8 cellular contexts compared by ENCODE assay signal in genomic region chr11:21511835-21512440, GRCh38.
DNase-seq lines count a peak whose midpoint lies in the region; ATAC-seq, FAIRE-seq and TF ChIP-seq lines count a peak whose summit lies in the region.

No MANE protein-coding gene starts in this region.

- H3K9me3 Mint-ChIP-seq in activated CD4-positive, alpha-beta T cell treated with anti-CD3 and anti-CD28 coated beads, Interleukin-2, amount 10 ng/mL, durations not matched to agents 7 days and 5 days = no peaks in the 10 kb centered on the region
- peaks cover 0 to 7% (median 0%) of the 10 kb centered on the region in 11 donors for H3K9me3 Mint-ChIP-seq in naive thymus-derived CD4-positive, alpha-beta T cell
- peaks cover 5% of the 10 kb centered on the region for H3K9me3 Mint-ChIP-seq in CD4-positive, alpha-beta T cell

- H4K20me1 ChIP-seq in PC-9 (ENCODE audit: insufficient read depth) = no peaks in the 10 kb centered on the region

- TF ChIP-seq CTCF in LNCAP (IDR thresholded peaks at IDR 0.05) (peak; percentile 72), PC-9 (conservative IDR thresholded peaks at IDR 0.05) (peak; percentile 68), dorsolateral prefrontal cortex (IDR thresholded peaks at IDR 0.05 in 54 of 56, conservative IDR thresholded peaks at IDR 0.05 in 2 of 56; ENCODE audit: low read depth in 1 of 56, partially characterized antibody in 56 of 56) (peak in 55 of 56 donors; percentile 18 to 68 (median 49))
- no peak for TF ChIP-seq CTCF in CD4-positive, alpha-beta T cell (IDR thresholded peaks at IDR 0.05)

- BruUV-seq in PC-9 (replicated peaks; lab: Mats Ljungman, UMichigan) = no TSS peak

- H3K36me3 ChIP-seq in PC-9 (ENCODE audit: low read depth) = no peaks in the 10 kb centered on the region
- H3K36me3 ChIP-seq in naive thymus-derived CD4-positive, alpha-beta T cell (ENCODE audit: control insufficient read depth in 2 of 3, insufficient read depth in 3 of 3, low read length in 3 of 3) = no peaks in the 10 kb centered on the region

- H3K79me2 ChIP-seq in PC-9 (ENCODE audit: low read depth) = no peaks in the 10 kb centered on the region

- H3K27ac Mint-ChIP-seq in activated CD4-positive, alpha-beta T cell treated with anti-CD3 and anti-CD28 coated beads, Interleukin-2, amount 10 ng/mL, durations not matched to agents 7 days and 5 days = no peak overlapping the region
- H3K27ac Mint-ChIP-seq in naive thymus-derived CD4-positive, alpha-beta T cell = no peak overlapping the region
- no peak overlapping the region for H3K27ac Mint-ChIP-seq in CD4-positive, alpha-beta T cell

- no peak overlapping the region for H3K4me2 ChIP-seq in PC-9

- no peak overlapping the region for H2AFZ ChIP-seq in PC-9

- DNase-seq in activated CD4-positive, alpha-beta T cell treated with anti-CD3 and anti-CD28 coated beads, Interleukin-2, amount 10 ng/mL, durations not matched to agents 7 days and 5 days = peak; percentile 44
- no peak for DNase-seq in activated CD4-positive, alpha-beta T cell treated with anti-CD3 and anti-CD28 coated beads, Interleukin-2, amount 50 U/mL, for 1 hour
- peak; percentile 15 for DNase-seq in H54 (ENCODE audit: insufficient read length, low spot score)
- DNase-seq in PC-9 = peak in 1 of 2 experiments; percentile 43
- peak in 8 of 10 donors; percentile 3 to 64 (median 40) for DNase-seq in dorsolateral prefrontal cortex
- DNase-seq in naive thymus-derived CD4-positive, alpha-beta T cell = peak in 1 of 9 donors; percentile 28
- no peak for DNase-seq in CD4-positive, alpha-beta T cell

- H3K4me3 ChIP-seq in PC-9 (no peak overlapping the region), dorsolateral prefrontal cortex (no peak overlapping the region)
- H3K4me3 ChIP-seq in naive thymus-derived CD4-positive, alpha-beta T cell (ENCODE audit: low read length) = no peak overlapping the region

- no peaks in the 10 kb centered on the region for H3K27me3 ChIP-seq in PC-9 (ENCODE audit: insufficient read depth, low read depth)
- no peaks in the 10 kb centered on the region for H3K27me3 ChIP-seq in dorsolateral prefrontal cortex
- H3K27me3 ChIP-seq in naive thymus-derived CD4-positive, alpha-beta T cell (ENCODE audit: control insufficient read depth in 2 of 2, insufficient read depth in 2 of 2, low read length in 2 of 2) = no peaks in the 10 kb centered on the region
- H3K27me3 ChIP-seq in CD4-positive, alpha-beta T cell (ENCODE audit: control insufficient read depth, insufficient read depth, low read length) = no peaks in the 10 kb centered on the region

- CTCF ChIA-PET in activated CD4-positive, alpha-beta T cell treated with anti-CD3 and anti-CD28 coated beads, Interleukin-2, amount 10 ng/mL, durations not matched to agents 7 days and 5 days (lab: Charles Lee) = no interaction called here
- CTCF ChIA-PET in PC-9 (lab: Charles Lee) = interaction anchor here (1.5 kb wide), 1 partner anchor 1384 kb away, joined by 5 read pairs; no protein-coding TSS in a partner anchor
- CTCF ChIA-PET in naive thymus-derived CD4-positive, alpha-beta T cell (lab: Charles Lee) = no interaction called here
- CTCF ChIA-PET in CD4-positive, alpha-beta T cell (lab: Charles Lee) = no interaction called here

- no peaks in the 10 kb centered on the region for H3K9me2 ChIP-seq in PC-9 (ENCODE audit: insufficient read depth)

- no peaks in the 10 kb centered on the region for H3K4me1 Mint-ChIP-seq in activated CD4-positive, alpha-beta T cell treated with anti-CD3 and anti-CD28 coated beads, Interleukin-2, amount 10 ng/mL, durations not matched to agents 7 days and 5 days
- no peaks in the 10 kb centered on the region for H3K4me1 Mint-ChIP-seq in naive thymus-derived CD4-positive, alpha-beta T cell
- no peaks in the 10 kb centered on the region for H3K4me1 Mint-ChIP-seq in CD4-positive, alpha-beta T cell (ENCODE audit: low read depth)

- POLR2A ChIA-PET in activated CD4-positive, alpha-beta T cell treated with anti-CD3 and anti-CD28 coated beads, Interleukin-2, amount 10 ng/mL, durations not matched to agents 7 days and 5 days (lab: Charles Lee) = no interaction called here
- POLR2A ChIA-PET in PC-9 (lab: Charles Lee; ENCODE audit: unreplicated experiment) = interaction anchor here (0.6 kb wide), 1 partner anchor 858 kb away, joined by 9 read pairs; no protein-coding TSS in a partner anchor
- POLR2A ChIA-PET in naive thymus-derived CD4-positive, alpha-beta T cell (lab: Charles Lee) = no interaction called here
- POLR2A ChIA-PET in CD4-positive, alpha-beta T cell (lab: Charles Lee) = no interaction called here

- peak; percentile 81 for FAIRE-seq in H54 (lab: Jason Lieb, UNC)

- H3K27me3 Mint-ChIP-seq in activated CD4-positive, alpha-beta T cell treated with anti-CD3 and anti-CD28 coated beads, Interleukin-2, amount 10 ng/mL, durations not matched to agents 7 days and 5 days = no peaks in the 10 kb centered on the region
- no peaks in the 10 kb centered on the region for H3K27me3 Mint-ChIP-seq in naive thymus-derived CD4-positive, alpha-beta T cell
- no peaks in the 10 kb centered on the region for H3K27me3 Mint-ChIP-seq in CD4-positive, alpha-beta T cell

- TF ChIP-seq POLR2A in H54 (IDR thresholded peaks at IDR 0.05; ENCODE audit: low read depth, low read length) = no peak

- no peaks in the 10 kb centered on the region for H3F3A ChIP-seq in PC-9 (ENCODE audit: insufficient read depth, low read depth)

- H3K4me1 ChIP-seq in PC-9 (replicated peaks; ENCODE audit: insufficient read depth) = no peaks in the 10 kb centered on the region
- no peaks in the 10 kb centered on the region for H3K4me1 ChIP-seq in naive thymus-derived CD4-positive, alpha-beta T cell (ENCODE audit: control insufficient read depth in 2 of 2, insufficient read depth in 2 of 2, low read length in 2 of 2)

- H3K36me3 Mint-ChIP-seq in activated CD4-positive, alpha-beta T cell treated with anti-CD3 and anti-CD28 coated beads, Interleukin-2, amount 10 ng/mL, durations not matched to agents 7 days and 5 days (ENCODE audit: low read depth) = no peaks in the 10 kb centered on the region
- H3K36me3 Mint-ChIP-seq in naive thymus-derived CD4-positive, alpha-beta T cell = no peaks in the 10 kb centered on the region
- H3K36me3 Mint-ChIP-seq in CD4-positive, alpha-beta T cell (ENCODE audit: low read depth) = no peaks in the 10 kb centered on the region

- H3K27ac ChIP-seq in PC-9 (no peak overlapping the region), dorsolateral prefrontal cortex (no peak overlapping the region)
- no peak overlapping the region for H3K27ac ChIP-seq in naive thymus-derived CD4-positive, alpha-beta T cell (ENCODE audit: low read depth, low read length)
- no peak overlapping the region for H3K27ac ChIP-seq in CD4-positive, alpha-beta T cell (ENCODE audit: low read depth, low read length)

- H3K4me3 Mint-ChIP-seq in activated CD4-positive, alpha-beta T cell treated with anti-CD3 and anti-CD28 coated beads, Interleukin-2, amount 10 ng/mL, durations not matched to agents 7 days and 5 days = no peak overlapping the region
- no peak overlapping the region for H3K4me3 Mint-ChIP-seq in naive thymus-derived CD4-positive, alpha-beta T cell
- no peak overlapping the region for H3K4me3 Mint-ChIP-seq in CD4-positive, alpha-beta T cell

- peak; percentile 64 for ATAC-seq in naive thymus-derived CD4-positive, alpha-beta T cell
- ATAC-seq in CD4-positive, alpha-beta T cell (ENCODE audit: poor library complexity) = no peak

- H3K9me3 ChIP-seq in PC-9 (ENCODE audit: insufficient read depth, low read depth) = no peaks in the 10 kb centered on the region
- no peaks in the 10 kb centered on the region for H3K9me3 ChIP-seq in naive thymus-derived CD4-positive, alpha-beta T cell (ENCODE audit: control insufficient read depth in 2 of 3, low read length in 3 of 3)
- no peaks in the 10 kb centered on the region for H3K9me3 ChIP-seq in CD4-positive, alpha-beta T cell (ENCODE audit: control insufficient read depth, low read length)

- intact Hi-C loops in PC-9 (cut with micrococcal nuclease; ENCODE audit: unreplicated experiment) = loop anchor here (10.0 kb wide), 1 partner anchor 1387 kb away; no protein-coding TSS in a partner anchor
- intact Hi-C loops in dorsolateral prefrontal cortex (cut with DNase I) = loop anchor here in 1 of 2 donors (5.0 kb wide), 1 partner anchor 865 kb away; no protein-coding TSS in a partner anchor
- intact Hi-C loops in naive thymus-derived CD4-positive, alpha-beta T cell (cut with micrococcal nuclease) = loop anchor here in 1 of 2 donors (5.0 to 10.0 kb wide), 2 partner anchors 865 to 1387 kb away; no protein-coding TSS in a partner anchor
- intact Hi-C loops in CD4-positive, alpha-beta T cell (cut with DNase I, micrococcal nuclease) = no loop called here

Comparison
In these comparisons a context has a peak if more than half of its experiments do, and no peak if none do; other contexts are left out.
1. DNase-seq: peak in activated CD4-positive, alpha-beta T cell treated with anti-CD3 and anti-CD28 coated beads, Interleukin-2, amount 10 ng/mL, durations not matched to agents 7 days and 5 days (single experiment), H54 (single experiment) and dorsolateral prefrontal cortex (8 of 10); none in activated CD4-positive, alpha-beta T cell treated with anti-CD3 and anti-CD28 coated beads, Interleukin-2, amount 50 U/mL, for 1 hour (single experiment) and CD4-positive, alpha-beta T cell (0 of 10).